23 cellular contexts compared by ENCODE assay signal in the genomic region with DNA sequence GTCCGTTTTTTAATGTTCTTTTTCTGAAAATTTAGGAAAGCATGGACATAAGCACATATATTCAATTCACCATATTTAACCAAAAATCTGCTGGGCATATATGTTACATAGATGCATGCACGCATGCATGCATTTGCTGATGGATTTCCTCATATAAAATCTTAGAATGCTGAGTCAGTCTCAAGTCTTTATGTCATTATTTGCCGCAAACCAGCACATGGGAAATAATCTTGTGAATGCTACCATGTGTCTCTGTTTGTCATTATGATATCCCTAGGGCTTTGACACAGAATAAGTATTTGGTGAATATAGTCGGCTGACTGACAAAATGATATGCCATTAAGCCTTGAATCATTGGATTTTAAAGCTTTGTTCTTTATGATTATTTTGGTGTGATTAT.
"Had no signal": no experiment of that assay in that cellular context is flagged by ENCODE, and none has a peak within 500 bp of the region (broad histone marks: within the 10 kb centered on the region; RNA-seq: fewer than 3 reads in every experiment).

No MANE protein-coding gene starts in this region.

- H3K9me3 Mint-ChIP-seq: activated B cell treated with CpG ODN at 0.5 μM for 24 hours; activated naive CD8-positive, alpha-beta T cell treated with anti-CD3 and anti-CD28 coated beads for 36 hours had no signal

- H3K4me3 Mint-ChIP-seq: activated B cell treated with CpG ODN at 0.5 μM for 24 hours; activated CD4-positive, alpha-beta T cell treated with anti-CD3 and anti-CD28 coated beads for 36 hours; activated naive CD8-positive, alpha-beta T cell treated with anti-CD3 and anti-CD28 coated beads for 36 hours; immature natural killer cell; naive thymus-derived CD8-positive, alpha-beta T cell had no signal

- DNase-seq: activated B cell treated with CpG ODN at 0.5 μM for 24 hours; activated CD4-positive, alpha-beta T cell treated with anti-CD3 and anti-CD28 coated beads for 36 hours; activated CD4-positive, alpha-beta T cell treated with anti-CD3 and anti-CD28 coated beads, Interleukin-2, amount 50 U/mL, for 4 hours; activated CD8-positive, alpha-beta memory T cell treated with anti-CD3 and anti-CD28 coated beads for 24 hours; activated CD8-positive, alpha-beta memory T cell treated with anti-CD3 and anti-CD28 coated beads, Interleukin-2, amount 50 U/mL, for 4 hours; activated naive CD4-positive, alpha-beta T cell treated with Interleukin-2 at 50 U/mL for 16 hours; activated naive CD8-positive, alpha-beta T cell treated with anti-CD3 and anti-CD28 coated beads for 36 hours; activated T-cell treated with anti-CD3 and anti-CD28 coated beads, Interleukin-2, amount 50 U/mL, for 48 hours; central memory CD4-positive, alpha-beta T cell; dermis blood vessel endothelial cell; effector CD8-positive, alpha-beta T cell; foreskin melanocyte; immature natural killer cell; naive thymus-derived CD8-positive, alpha-beta T cell; retina; sigmoid colon; stimulated activated CD4-positive, alpha-beta T cell treated with anti-CD3 and anti-CD28 coated beads, Interleukin-4, amount 100 ng/mL, for 1 hour; stimulated activated naive CD8-positive, alpha-beta T cell treated with anti-CD3 and anti-CD28 coated beads, Interleukin-15, Interleukin-2, amounts not matched to agents 100 U/mL and 50 U/mL, for 24 hours; T-helper 9 cell; thyroid gland had no signal

- H3K27me3 Mint-ChIP-seq: activated B cell treated with CpG ODN at 0.5 μM for 24 hours; activated CD4-positive, alpha-beta T cell treated with anti-CD3 and anti-CD28 coated beads for 36 hours; activated naive CD8-positive, alpha-beta T cell treated with anti-CD3 and anti-CD28 coated beads for 36 hours; naive thymus-derived CD8-positive, alpha-beta T cell; progenitor cell of endocrine pancreas had no signal

- H3K4me1 Mint-ChIP-seq: activated B cell treated with CpG ODN at 0.5 μM for 24 hours; activated CD4-positive, alpha-beta T cell treated with anti-CD3 and anti-CD28 coated beads for 36 hours; activated naive CD8-positive, alpha-beta T cell treated with anti-CD3 and anti-CD28 coated beads for 36 hours; immature natural killer cell; naive thymus-derived CD8-positive, alpha-beta T cell had no signal

- H3K36me3 Mint-ChIP-seq: activated naive CD8-positive, alpha-beta T cell treated with anti-CD3 and anti-CD28 coated beads for 36 hours; immature natural killer cell; naive thymus-derived CD8-positive, alpha-beta T cell had no signal

- FAIRE-seq: astrocyte had no signal

- H3K4me3 ChIP-seq: hepatocyte, sigmoid colon, thyroid gland had no signal

- H3K9me3 ChIP-seq: sigmoid colon, thyroid gland had no signal

- H3K27ac Mint-ChIP-seq: activated B cell treated with CpG ODN at 0.5 μM for 24 hours; activated CD4-positive, alpha-beta T cell treated with anti-CD3 and anti-CD28 coated beads for 36 hours; activated naive CD8-positive, alpha-beta T cell treated with anti-CD3 and anti-CD28 coated beads for 36 hours; immature natural killer cell; naive thymus-derived CD8-positive, alpha-beta T cell; progenitor cell of endocrine pancreas had no signal

- H3K27me3 ChIP-seq: hepatocyte, sigmoid colon, thyroid gland had no signal

- H3K36me3 ChIP-seq: sigmoid colon, thyroid gland had no signal
